Comparison of ENCODE assay signal across 37 cellular contexts in the genomic region with DNA sequence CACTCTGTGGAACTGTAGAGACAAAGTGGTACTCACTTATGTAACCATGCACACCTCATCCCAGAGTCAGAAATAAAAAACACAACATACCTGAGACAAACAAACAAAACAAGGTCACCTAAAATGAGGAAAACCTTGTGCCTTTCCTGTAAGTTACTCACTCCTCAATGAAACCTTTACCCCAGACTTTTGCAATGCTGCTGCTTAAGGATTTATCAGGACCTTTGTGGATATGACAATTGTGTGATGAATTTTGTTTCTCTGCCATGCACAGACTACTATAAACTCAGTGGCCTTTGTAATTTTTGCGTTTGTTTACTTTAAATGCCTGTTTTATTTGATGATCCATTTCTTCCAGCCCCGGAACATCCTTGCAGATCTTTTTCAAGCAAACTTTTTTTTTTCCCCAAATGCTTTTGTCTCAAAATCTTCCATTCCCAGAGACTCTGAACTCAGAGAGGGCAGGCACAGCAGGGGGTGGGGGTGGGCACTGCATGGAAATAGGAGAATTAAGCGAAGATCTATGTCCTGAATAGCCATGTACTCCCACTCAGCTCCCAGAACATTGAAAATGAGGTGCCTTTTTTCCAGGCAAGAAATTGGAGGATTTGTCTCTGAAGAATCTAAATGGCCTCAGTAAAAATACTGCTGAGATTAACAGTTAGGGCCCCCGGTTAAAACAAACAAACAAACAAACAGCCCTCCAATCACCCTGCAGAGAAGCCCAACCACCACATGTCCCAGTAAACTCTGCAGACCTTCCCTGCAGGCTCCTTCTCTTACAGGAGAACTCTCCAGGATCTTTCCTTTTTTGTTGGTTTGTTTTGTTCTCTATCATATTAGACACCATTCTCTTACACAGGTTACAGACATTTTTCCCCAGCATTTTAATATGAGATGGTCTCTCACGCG. TPM values are rescaled to one million over a fixed set of nuclear protein-coding genes. Genes with fewer than 3 reads are reported as not detected.
"Had no signal": no experiment of that assay in that cellular context is flagged by ENCODE, and none has a peak within 500 bp of the region (broad histone marks: within the 10 kb centered on the region; RNA-seq: fewer than 3 reads in every experiment).

No MANE protein-coding gene starts in this region.

- H3K9me3 Mint-ChIP-seq: activated T-helper 17 cell treated with anti-CD3 and anti-CD28 coated beads, Interleukin-2, amount 50 U/mL, for 72 hours had no signal

- ATAC-seq: activated CD8-positive, alpha-beta T cell treated with anti-CD3 and anti-CD28 coated beads for 36 hours; activated T-cell treated with anti-CD3 and anti-CD28 coated beads, Interleukin-2, amount 50 U/mL, for 4 hours; activated T-helper 17 cell treated with anti-CD3 and anti-CD28 coated beads, Interleukin-2, amount 50 U/mL, for 72 hours; gastroesophageal sphincter; pancreas; sciatic nerve; stimulated activated memory B cell treated with anti-CD40 and anti-IgM and Interleukin-4, amounts not matched to agents 10 μg/mL and 1 μg/mL and 100 μg/mL, for 72 hours; T-helper 17 cell; upper lobe of right lung had no signal

- DNase-seq: activated CD4-positive, alpha-beta T cell treated with anti-CD3 and anti-CD28 coated beads for 1 hour; activated CD4-positive, alpha-beta T cell treated with anti-CD3 and anti-CD28 coated beads, Interleukin-2, amount 10 ng/mL, durations not matched to agents 7 days and 5 days; activated CD8-positive, alpha-beta T cell treated with anti-CD3 and anti-CD28 coated beads for 36 hours; activated gamma-delta T cell treated with Interleukin-2 at 50 U/mL for 16 hours; activated naive CD4-positive, alpha-beta T cell treated with anti-CD3 and anti-CD28 coated beads, Interleukin-2, amount 50 U/mL, for 16 hours; activated T-cell treated with anti-CD3 and anti-CD28 coated beads, Interleukin-2, amount 50 U/mL, for 4 hours; amniotic stem cell; brain microvascular endothelial cell; dorsolateral prefrontal cortex; effector memory CD4-positive, alpha-beta T cell; kidney glomerular epithelial cell; left ventricle myocardium inferior; nucleus accumbens; pancreas; retina; stimulated activated CD4-positive, alpha-beta T cell treated with anti-CD3 and anti-CD28 coated beads, Interleukin-12 subunit alpha, Interleukin-12 subunit beta, amount 100 ng/mL, for 4 hours; stimulated activated CD4-positive, alpha-beta T cell treated with anti-CD3 and anti-CD28 coated beads, Interleukin-4, amount 100 ng/mL, for 4 hours; stimulated activated CD8-positive, alpha-beta memory T cell treated with anti-CD3 and anti-CD28 coated beads, Interleukin-4, amount 100 ng/mL, for 48 hours; stomach; T-helper 17 cell; T1000; thyroid gland; upper lobe of right lung had no signal

- H3K27ac Mint-ChIP-seq: activated CD4-positive, alpha-beta T cell treated with anti-CD3 and anti-CD28 coated beads, Interleukin-2, amount 10 ng/mL, durations not matched to agents 7 days and 5 days; activated CD8-positive, alpha-beta T cell treated with anti-CD3 and anti-CD28 coated beads for 36 hours; activated T-helper 17 cell treated with anti-CD3 and anti-CD28 coated beads, Interleukin-2, amount 50 U/mL, for 72 hours; nephron; stimulated activated memory B cell treated with anti-CD40 and anti-IgM and Interleukin-4, amounts not matched to agents 10 μg/mL and 1 μg/mL and 100 μg/mL, for 72 hours; T-helper 17 cell had no signal

- H3K79me2 ChIP-seq: hepatocyte had no signal

- H3K9me3 ChIP-seq: pancreas, thyroid gland had no signal

- H3K4me1 Mint-ChIP-seq: activated CD4-positive, alpha-beta T cell treated with anti-CD3 and anti-CD28 coated beads, Interleukin-2, amount 10 ng/mL, durations not matched to agents 7 days and 5 days; activated T-helper 17 cell treated with anti-CD3 and anti-CD28 coated beads, Interleukin-2, amount 50 U/mL, for 72 hours; nephron; stimulated activated memory B cell treated with anti-CD40 and anti-IgM and Interleukin-4, amounts not matched to agents 10 μg/mL and 1 μg/mL and 100 μg/mL, for 72 hours; T-helper 17 cell had no signal

- H2AFZ ChIP-seq: hepatocyte had no signal

- H3K4me3 Mint-ChIP-seq: activated CD4-positive, alpha-beta T cell treated with anti-CD3 and anti-CD28 coated beads, Interleukin-2, amount 10 ng/mL, durations not matched to agents 7 days and 5 days; activated CD8-positive, alpha-beta T cell treated with anti-CD3 and anti-CD28 coated beads for 36 hours; activated T-cell treated with anti-CD3 and anti-CD28 coated beads, Interleukin-2, amount 50 U/mL, for 4 hours; activated T-helper 17 cell treated with anti-CD3 and anti-CD28 coated beads, Interleukin-2, amount 50 U/mL, for 72 hours; nephron; stimulated activated memory B cell treated with anti-CD40 and anti-IgM and Interleukin-4, amounts not matched to agents 10 μg/mL and 1 μg/mL and 100 μg/mL, for 72 hours; T-helper 17 cell had no signal

- H3K36me3 ChIP-seq: brain microvascular endothelial cell, gastroesophageal sphincter, pancreas, prostate gland, stomach, thyroid gland, upper lobe of right lung had no signal

- H3K27ac ChIP-seq: brain microvascular endothelial cell, coronary artery, dorsolateral prefrontal cortex, gastroesophageal sphincter, hepatocyte, left ventricle myocardium inferior, pancreas, prostate gland, skin epidermis, stomach, thyroid gland, upper lobe of right lung had no signal

- H3K27me3 ChIP-seq: hepatocyte, thyroid gland had no signal

- H3K4me1 ChIP-seq: gastroesophageal sphincter, left ventricle myocardium inferior, pancreas, prostate gland, stomach, thyroid gland, upper lobe of right lung had no signal

- H3K36me3 Mint-ChIP-seq: stimulated activated memory B cell treated with anti-CD40 and anti-IgM and Interleukin-4, amounts not matched to agents 10 μg/mL and 1 μg/mL and 100 μg/mL, for 72 hours had no signal

- H3K4me2 ChIP-seq: hepatocyte had no signal

- H3K4me3 ChIP-seq: coronary artery, dorsolateral prefrontal cortex, gastroesophageal sphincter, hepatocyte, left ventricle myocardium inferior, lung, pancreas, prostate gland, skin epidermis, stomach, thyroid gland, upper lobe of right lung had no signal

RNA-seq across cellular contexts. Expression of gene SIM2, which starts 22.6 kb away (rescaled TPM):
- total RNA-seq: activated CD8-positive, alpha-beta T cell treated with anti-CD3 and anti-CD28 coated beads for 36 hours; cerebellum; endothelial cell of umbilical vein; fibroblast of lung; fibroblast of villous mesenchyme; left ventricle myocardium inferior; lung; sciatic nerve; T-helper 17 cell; thyroid gland; upper lobe of right lung had no signal
- polyA plus RNA-seq: endothelial cell of umbilical vein, lung had no signal
